In the genomic region with DNA sequence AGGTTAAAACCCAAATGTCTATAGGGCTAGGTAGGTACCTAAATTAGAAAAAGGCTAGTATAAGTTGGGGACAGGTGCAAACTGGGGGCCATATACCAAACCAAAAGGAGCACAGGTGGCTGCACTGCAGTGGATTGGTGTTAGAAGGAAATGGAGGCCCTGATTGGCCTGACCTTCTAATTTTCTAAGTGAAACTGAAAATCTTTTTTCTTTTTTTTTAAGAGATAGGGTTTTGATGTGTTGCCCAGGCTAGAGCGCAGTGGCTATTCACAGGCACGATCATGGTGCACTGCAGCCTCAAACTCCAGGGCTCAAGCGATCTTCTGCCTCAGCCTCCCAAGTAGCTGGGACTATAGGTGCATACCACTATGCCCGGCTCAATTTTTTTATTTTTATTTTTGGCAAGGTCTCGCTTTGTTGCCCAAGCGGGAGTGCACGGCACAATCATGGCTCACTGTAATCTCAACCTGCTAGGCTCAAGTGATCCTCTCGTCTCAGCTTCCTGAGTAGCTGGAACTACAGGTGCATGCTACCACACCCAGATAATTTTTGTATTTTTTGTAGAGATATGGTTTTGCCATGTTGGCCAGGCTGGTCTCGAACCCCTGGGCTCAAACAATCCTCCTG, we compare ENCODE assay signal across 1 cellular context.
TF ChIP-seq lines count a peak whose summit lies in the region.

No MANE protein-coding gene starts in this region.

TF ChIP-seq in GM12878, 131 proteins besides CTCF, POLR2A, EP300 and RAD21 (continued from another document):
- TF ChIP-seq, protein P1, sequence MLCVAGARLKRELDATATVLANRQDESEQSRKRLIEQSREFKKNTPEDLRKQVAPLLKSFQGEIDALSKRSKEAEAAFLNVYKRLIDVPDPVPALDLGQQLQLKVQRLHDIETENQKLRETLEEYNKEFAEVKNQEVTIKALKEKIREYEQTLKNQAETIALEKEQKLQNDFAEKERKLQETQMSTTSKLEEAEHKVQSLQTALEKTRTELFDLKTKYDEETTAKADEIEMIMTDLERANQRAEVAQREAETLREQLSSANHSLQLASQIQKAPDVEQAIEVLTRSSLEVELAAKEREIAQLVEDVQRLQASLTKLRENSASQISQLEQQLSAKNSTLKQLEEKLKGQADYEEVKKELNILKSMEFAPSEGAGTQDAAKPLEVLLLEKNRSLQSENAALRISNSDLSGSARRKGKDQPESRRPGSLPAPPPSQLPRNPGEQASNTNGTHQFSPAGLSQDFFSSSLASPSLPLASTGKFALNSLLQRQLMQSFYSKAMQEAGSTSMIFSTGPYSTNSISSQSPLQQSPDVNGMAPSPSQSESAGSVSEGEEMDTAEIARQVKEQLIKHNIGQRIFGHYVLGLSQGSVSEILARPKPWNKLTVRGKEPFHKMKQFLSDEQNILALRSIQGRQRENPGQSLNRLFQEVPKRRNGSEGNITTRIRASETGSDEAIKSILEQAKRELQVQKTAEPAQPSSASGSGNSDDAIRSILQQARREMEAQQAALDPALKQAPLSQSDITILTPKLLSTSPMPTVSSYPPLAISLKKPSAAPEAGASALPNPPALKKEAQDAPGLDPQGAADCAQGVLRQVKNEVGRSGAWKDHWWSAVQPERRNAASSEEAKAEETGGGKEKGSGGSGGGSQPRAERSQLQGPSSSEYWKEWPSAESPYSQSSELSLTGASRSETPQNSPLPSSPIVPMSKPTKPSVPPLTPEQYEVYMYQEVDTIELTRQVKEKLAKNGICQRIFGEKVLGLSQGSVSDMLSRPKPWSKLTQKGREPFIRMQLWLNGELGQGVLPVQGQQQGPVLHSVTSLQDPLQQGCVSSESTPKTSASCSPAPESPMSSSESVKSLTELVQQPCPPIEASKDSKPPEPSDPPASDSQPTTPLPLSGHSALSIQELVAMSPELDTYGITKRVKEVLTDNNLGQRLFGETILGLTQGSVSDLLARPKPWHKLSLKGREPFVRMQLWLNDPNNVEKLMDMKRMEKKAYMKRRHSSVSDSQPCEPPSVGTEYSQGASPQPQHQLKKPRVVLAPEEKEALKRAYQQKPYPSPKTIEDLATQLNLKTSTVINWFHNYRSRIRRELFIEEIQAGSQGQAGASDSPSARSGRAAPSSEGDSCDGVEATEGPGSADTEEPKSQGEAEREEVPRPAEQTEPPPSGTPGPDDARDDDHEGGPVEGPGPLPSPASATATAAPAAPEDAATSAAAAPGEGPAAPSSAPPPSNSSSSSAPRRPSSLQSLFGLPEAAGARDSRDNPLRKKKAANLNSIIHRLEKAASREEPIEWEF (IDR thresholded peaks at IDR 0.05; ENCODE audit: insufficient replicate concordance, low read depth, low read length): no peak
- TF ChIP-seq CREB1 (IDR thresholded peaks at IDR 0.05; ENCODE audit: low read depth): no peak
